14 cellular contexts compared by ENCODE assay signal in the genomic region with DNA sequence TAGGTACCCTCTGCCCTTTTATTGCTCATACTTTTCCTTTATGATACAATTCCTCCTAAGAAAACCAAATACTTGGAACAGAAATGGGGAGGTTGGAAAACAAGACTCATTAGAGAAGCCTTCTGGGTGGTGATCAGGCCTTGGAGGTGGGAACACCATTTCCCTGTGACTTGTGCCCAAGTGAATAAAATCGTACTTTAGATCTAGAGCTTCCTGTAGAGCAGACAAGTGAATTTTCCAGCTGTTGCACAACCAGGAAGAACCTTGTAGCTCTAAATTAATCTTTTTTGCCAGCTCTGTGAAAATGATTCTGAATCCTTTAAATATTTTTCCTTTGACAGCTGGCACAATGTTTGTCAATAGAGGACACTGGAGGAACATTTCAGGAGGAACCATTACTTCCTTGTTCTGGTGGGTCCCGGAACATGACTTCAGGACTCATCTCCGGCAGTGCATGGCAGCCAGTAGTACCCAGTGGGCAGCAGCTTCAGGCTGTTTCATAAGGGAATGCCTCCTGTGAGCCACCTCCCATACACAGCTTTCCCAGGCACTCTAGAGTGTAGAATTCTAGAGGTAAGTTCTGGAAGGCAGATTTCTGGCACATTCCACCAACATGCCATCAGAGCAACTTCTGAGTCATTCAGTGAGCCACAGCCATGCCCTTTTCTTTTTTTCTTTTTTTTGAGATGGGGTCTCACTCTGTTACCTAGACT. TPM values are rescaled to one million over a fixed set of nuclear protein-coding genes. Genes with fewer than 3 reads are reported as not detected.
DNase-seq lines count a peak whose midpoint lies in the region; ATAC-seq and TF ChIP-seq lines count a peak whose summit lies in the region.
"Had no signal": no experiment of that assay in that cellular context is flagged by ENCODE, and none has a peak within 500 bp of the region (broad histone marks: within the 10 kb centered on the region; RNA-seq: fewer than 3 reads in every experiment).

No MANE protein-coding gene starts in this region.

- CTCF ChIA-PET in naive thymus-derived CD4-positive, alpha-beta T cell (lab: Charles Lee), result interaction anchor here (0.7 to 1.2 kb wide), 3 partner anchors 10 to 133 kb away, joined by 3 to 4 read pairs (median 3); no protein-coding TSS in a partner anchor

- peak overlapping the region in 9 of 11 experiments; percentile 1 to 80 (median 46); a peak in 15 of 22 replicates for H3K4me2 ChIP-seq in BLaER1 treated with 17β-estradiol and CSF1 and Interleukin-3, amounts not matched to agents 10 nM and 100 nM
- H3K4me2 ChIP-seq in fibroblast of lung (ENCODE audit: extremely low read depth, insufficient read depth, low read length), result peak overlapping the region; percentile 25

- no peaks in the 10 kb centered on the region for H3K9me3 ChIP-seq in BLaER1 treated with 17β-estradiol and CSF1 and Interleukin-3, amounts not matched to agents 10 nM and 100 nM (replicated peaks in 1 of 11)
- no peaks in the 10 kb centered on the region for H3K9me3 ChIP-seq in SK-N-MC (ENCODE audit: low read depth, low read length)
- no peaks in the 10 kb centered on the region for H3K9me3 ChIP-seq in fibroblast of lung (ENCODE audit: control insufficient read depth, insufficient read depth, low read depth, low read length)
- no peaks in the 10 kb centered on the region for H3K9me3 ChIP-seq in naive thymus-derived CD4-positive, alpha-beta T cell (ENCODE audit: control insufficient read depth in 2 of 3, low read length in 3 of 3)

- H3K4me1 Mint-ChIP-seq in naive thymus-derived CD4-positive, alpha-beta T cell, result peaks cover 9 to 26% (median 23%) of the 10 kb centered on the region in 7 donors

- DNase-seq in SK-N-MC (ENCODE audit: low read depth, low spot score), result no peak
- peak; percentile 21 to 68 for DNase-seq in fibroblast of lung (ENCODE audit: low read depth in 2 of 2)
- no peak for DNase-seq in naive thymus-derived CD4-positive, alpha-beta T cell
- DNase-seq in GF-D8 (lab: John Stamatoyannopoulos, UW), result no peak
- no peak for DNase-seq in HuH-7.5 (ENCODE audit: low spot score)
- DNase-seq in lower leg skin (ENCODE audit: low spot score in 2 of 2), result no peak
- DNase-seq: activated CD8-positive, alpha-beta memory T cell treated with anti-CD3 and anti-CD28 coated beads, Interleukin-2, amount 50 U/mL, for 48 hours; CD4-positive, CD25-positive, alpha-beta regulatory T cell; NCI-H446; nucleus accumbens had no signal

- H3K27me3 ChIP-seq in BLaER1 treated with 17β-estradiol and CSF1 and Interleukin-3, amounts not matched to agents 10 nM and 100 nM, result no peaks in the 10 kb centered on the region
- H3K27me3 ChIP-seq in fibroblast of lung (ENCODE audit: control insufficient read depth, insufficient read depth, low read length), result no peaks in the 10 kb centered on the region
- no peaks in the 10 kb centered on the region for H3K27me3 ChIP-seq in naive thymus-derived CD4-positive, alpha-beta T cell (ENCODE audit: control insufficient read depth in 2 of 2, insufficient read depth in 2 of 2, low read length in 2 of 2)

- H3K27me3 Mint-ChIP-seq in naive thymus-derived CD4-positive, alpha-beta T cell, result no peaks in the 10 kb centered on the region
- H3K27me3 Mint-ChIP-seq: CD4-positive, CD25-positive, alpha-beta regulatory T cell; central memory CD8-positive, alpha-beta T cell; T-cell had no signal

- peaks cover 0 to under 1% (median 0%) of the 10 kb centered on the region in 11 donors for H3K9me3 Mint-ChIP-seq in naive thymus-derived CD4-positive, alpha-beta T cell
- H3K9me3 Mint-ChIP-seq: CD4-positive, CD25-positive, alpha-beta regulatory T cell; central memory CD8-positive, alpha-beta T cell; T-cell had no signal

- H3K36me3 Mint-ChIP-seq in naive thymus-derived CD4-positive, alpha-beta T cell, result no peaks in the 10 kb centered on the region
- H3K36me3 Mint-ChIP-seq: CD4-positive, CD25-positive, alpha-beta regulatory T cell; T-cell had no signal

- 51 to 57% methylated on average over 3 of the region's 3 CpGs for WGBS in lower leg skin, 2 donors

- POLR2A ChIA-PET in naive thymus-derived CD4-positive, alpha-beta T cell (lab: Charles Lee), result interaction anchor here (0.6 to 11.0 kb wide), 5 partner anchors 9 to 291 kb away, joined by 3 to 99 read pairs (median 3); partner anchors contain the start of gene CHTOP

- TF ChIP-seq CTCF in fibroblast of lung (conservative IDR thresholded peaks at IDR 0.05 in 1 of 2, IDR thresholded peaks at IDR 0.05 in 1 of 2; ENCODE audit: low read depth in 1 of 2, low read length in 2 of 2), result no peak
- TF ChIP-seq CTCF in lower leg skin (IDR thresholded peaks at IDR 0.05), result no peak

- TF ChIP-seq POLR2A in lower leg skin (IDR thresholded peaks at IDR 0.05), result no peak

- H3K9ac ChIP-seq in BLaER1 treated with 17β-estradiol and CSF1 and Interleukin-3, amounts not matched to agents 10 nM and 100 nM, result peak overlapping the region in 1 of 11 experiments; percentile 5; a peak in 1 of 22 replicates
- H3K9ac ChIP-seq in SK-N-MC (ENCODE audit: insufficient read length) (no peak overlapping the region), fibroblast of lung (ENCODE audit: insufficient read depth, low read length) (no peak overlapping the region)

- intact Hi-C loops in naive thymus-derived CD4-positive, alpha-beta T cell (cut with micrococcal nuclease), result no loop called here
- intact Hi-C loops in lower leg skin (cut with DNase I; ENCODE audit: low total_unique reads), result no loop called here

- H2AFZ ChIP-seq in fibroblast of lung (ENCODE audit: low read length), result peak overlapping the region; percentile 47

- no peaks in the 10 kb centered on the region for H4K20me1 ChIP-seq in BLaER1 treated with 17β-estradiol and CSF1 and Interleukin-3, amounts not matched to agents 10 nM and 100 nM
- no peaks in the 10 kb centered on the region for H4K20me1 ChIP-seq in fibroblast of lung (ENCODE audit: control insufficient read depth, extremely low read depth, insufficient read depth, low read length)

- H3K4me3 ChIP-seq in BLaER1 treated with 17β-estradiol and CSF1 and Interleukin-3, amounts not matched to agents 10 nM and 100 nM, result no peak overlapping the region
- H3K4me3 ChIP-seq in SK-N-MC (no peak overlapping the region), fibroblast of lung (replicated peaks in 1 of 4; ENCODE audit: control extremely low read depth in 1 of 4, insufficient read depth in 1 of 4, low read depth in 3 of 4, low read length in 4 of 4) (no peak overlapping the region), lower leg skin (ENCODE audit: low read depth, poor library complexity, severe bottlenecking) (no peak overlapping the region)
- H3K4me3 ChIP-seq in naive thymus-derived CD4-positive, alpha-beta T cell (ENCODE audit: low read length), result no peak overlapping the region

- peak; percentile 44 for ATAC-seq in naive thymus-derived CD4-positive, alpha-beta T cell
- ATAC-seq in HG02840 (IDR thresholded peaks at IDR 0.05; ENCODE audit: low FRiP score, unreplicated experiment), result no peak
- ATAC-seq: T-cell had no signal

- peak overlapping the region in 1 of 9 donors; percentile 7 for H3K27ac Mint-ChIP-seq in naive thymus-derived CD4-positive, alpha-beta T cell
- H3K27ac Mint-ChIP-seq: CD4-positive, CD25-positive, alpha-beta regulatory T cell; T-cell had no signal

- no peaks in the 10 kb centered on the region for H3K79me2 ChIP-seq in fibroblast of lung (ENCODE audit: control insufficient read depth, insufficient read depth, low read length)

- H3K4me1 ChIP-seq in BLaER1 treated with 17β-estradiol and CSF1 and Interleukin-3, amounts not matched to agents 10 nM and 100 nM, result peaks cover 14 to 30% (median 19%) of the 10 kb centered on the region in 10 experiments; a peak in 19 of 20 replicates
- peaks cover 3% of the 10 kb centered on the region for H3K4me1 ChIP-seq in fibroblast of lung (ENCODE audit: control insufficient read depth, extremely low read depth, insufficient read depth, low read length)
- H3K4me1 ChIP-seq in naive thymus-derived CD4-positive, alpha-beta T cell (ENCODE audit: control insufficient read depth in 2 of 2, insufficient read depth in 2 of 2, low read length in 2 of 2), result peaks cover 7 to 20% of the 10 kb centered on the region in 2 donors

- H3K36me3 ChIP-seq in BLaER1 treated with 17β-estradiol and CSF1 and Interleukin-3, amounts not matched to agents 10 nM and 100 nM, result 0 out of 22 replicates have a peak, but pooled peaks cover 0 to 2% (median 0%) of the 10 kb centered on the region in 11 experiments
- H3K36me3 ChIP-seq in SK-N-MC (ENCODE audit: insufficient read depth, low read length) (no peaks in the 10 kb centered on the region), fibroblast of lung (ENCODE audit: control insufficient read depth, insufficient read depth, low read length) (no peaks in the 10 kb centered on the region)
- no peaks in the 10 kb centered on the region for H3K36me3 ChIP-seq in naive thymus-derived CD4-positive, alpha-beta T cell (ENCODE audit: control insufficient read depth in 2 of 3, insufficient read depth in 3 of 3, low read length in 3 of 3)

- H3K27ac ChIP-seq in BLaER1 treated with 17β-estradiol and CSF1 and Interleukin-3, amounts not matched to agents 10 nM and 100 nM, result peak overlapping the region in 5 of 11 experiments; percentile 5 to 58 (median 18); a peak in 5 of 22 replicates
- H3K27ac ChIP-seq in SK-N-MC (peak overlapping the region; percentile 48), fibroblast of lung (ENCODE audit: insufficient read depth, low read length) (no peak overlapping the region)
- no peak overlapping the region for H3K27ac ChIP-seq in naive thymus-derived CD4-positive, alpha-beta T cell (ENCODE audit: low read depth, low read length)

- H3K4me3 Mint-ChIP-seq in naive thymus-derived CD4-positive, alpha-beta T cell, result no peak overlapping the region
- H3K4me3 Mint-ChIP-seq: CD4-positive, CD25-positive, alpha-beta regulatory T cell; central memory CD8-positive, alpha-beta T cell; T-cell had no signal

RNA-seq across cellular contexts. Expression of gene SNAPIN, which starts 5.6 kb away (rescaled TPM):
- total RNA-seq in fibroblast of lung (72.7 and 76.5 TPM in 2 replicates), lower leg skin (10 to 100 TPM; 34.8 to 60.4 (median 46.9) TPM)
- 52.0 and 56.8 TPM in 2 replicates for polyA plus RNA-seq in fibroblast of lung
- polyA plus RNA-seq in fibroblast of lung (2012), result 49.7 and 52.3 TPM in 2 replicates
- 17.7 and 20.9 TPM in 2 replicates for polyA minus RNA-seq in fibroblast of lung (ENCODE audit: low replicate concordance)
- 10 to 100 TPM; 10.2 to 43.5 (median 29.8) TPM for total RNA-seq in naive thymus-derived CD4-positive, alpha-beta T cell
- 10 to 100 TPM; 77.3 to 84.5 TPM for polyA plus RNA-seq in naive thymus-derived CD4-positive, alpha-beta T cell

RNA-seq across cellular contexts. Expression of gene ILF2, which starts 17.8 kb away (rescaled TPM):
- total RNA-seq in fibroblast of lung, result 129 and 135 TPM in 2 replicates
- polyA plus RNA-seq in fibroblast of lung, result 235 and 344 TPM in 2 replicates
- polyA plus RNA-seq in fibroblast of lung (2012), result 137 and 214 TPM in 2 replicates
- polyA minus RNA-seq in fibroblast of lung (ENCODE audit: low replicate concordance), result 141 and 203 TPM in 2 replicates
- 100 to 1,000 TPM in 3 of 5 experiments, 10 to 100 TPM in 2; 83.6 to 177 (median 113) TPM for total RNA-seq in naive thymus-derived CD4-positive, alpha-beta T cell
- 100 to 1,000 TPM; 147 to 166 TPM for polyA plus RNA-seq in naive thymus-derived CD4-positive, alpha-beta T cell
- total RNA-seq in lower leg skin, result 100 to 1,000 TPM in 2 of 4 donors, 10 to 100 TPM in 2; 80.4 to 118 (median 105) TPM

RNA-seq across cellular contexts. Expression of gene CHTOP, which starts 19.1 kb away (rescaled TPM):
- 22.6 and 34.0 TPM in 2 replicates for total RNA-seq in fibroblast of lung
- 47.6 and 52.2 TPM in 2 replicates for polyA plus RNA-seq in fibroblast of lung
- 43.4 and 55.4 TPM in 2 replicates for polyA plus RNA-seq in fibroblast of lung (2012)
- 9.3 and 14.1 TPM in 2 replicates for polyA minus RNA-seq in fibroblast of lung (ENCODE audit: low replicate concordance)
- 100 to 1,000 TPM in 4 of 5 experiments, 10 to 100 TPM in 1; 85.2 to 143 (median 116) TPM for total RNA-seq in naive thymus-derived CD4-positive, alpha-beta T cell
- 10 to 100 TPM; 57.4 to 95.7 TPM for polyA plus RNA-seq in naive thymus-derived CD4-positive, alpha-beta T cell
- 10 to 100 TPM; 56.1 to 86.9 (median 65.5) TPM for total RNA-seq in lower leg skin

RNA-seq across cellular contexts. Expression of gene S100A1, which starts 24.7 kb away (rescaled TPM):
- total RNA-seq in fibroblast of lung (0.17 TPM in 1 of 2 replicates, not detected in the other), lower leg skin (10 to 100 TPM in 3 of 4 donors, 1 to 10 TPM in 1; 8.7 to 33.5 (median 23.8) TPM)
- 0.98 and 9.7 TPM in 2 replicates for polyA plus RNA-seq in fibroblast of lung
- 1.3 and 8.2 TPM in 2 replicates for polyA plus RNA-seq in fibroblast of lung (2012)
- 17.0 TPM in 1 of 2 replicates, not detected in the other for polyA minus RNA-seq in fibroblast of lung (ENCODE audit: low replicate concordance)
- not detected for total RNA-seq in naive thymus-derived CD4-positive, alpha-beta T cell
- not detected for polyA plus RNA-seq in naive thymus-derived CD4-positive, alpha-beta T cell
- total RNA-seq: CD4-positive, CD25-positive, alpha-beta regulatory T cell; T-cell had no signal
- polyA plus RNA-seq: CD4-positive, CD25-positive, alpha-beta regulatory T cell had no signal

RNA-seq across cellular contexts. Expression of gene NPR1, which starts 25.5 kb away (rescaled TPM):
- total RNA-seq in fibroblast of lung (0.66 and 2.1 TPM in 2 replicates), lower leg skin (10 to 100 TPM in 2 of 4 donors, 1 to 10 TPM in 2; 4.3 to 16.5 (median 7.7) TPM)
- polyA plus RNA-seq in fibroblast of lung, result 0.14 and 0.60 TPM in 2 replicates
- polyA plus RNA-seq in fibroblast of lung (2012), result 0.26 and 0.93 TPM in 2 replicates
- polyA minus RNA-seq in fibroblast of lung (ENCODE audit: low replicate concordance), result 0.39 and 3.8 TPM in 2 replicates
- not detected for total RNA-seq in naive thymus-derived CD4-positive, alpha-beta T cell
- polyA plus RNA-seq in naive thymus-derived CD4-positive, alpha-beta T cell, result not detected
- total RNA-seq: CD4-positive, CD25-positive, alpha-beta regulatory T cell had no signal
- polyA plus RNA-seq: CD4-positive, CD25-positive, alpha-beta regulatory T cell had no signal

Comparison
In these comparisons a context has a peak if more than half of its experiments do, and no peak if none do; other contexts are left out.
1. DNase-seq: peak in fibroblast of lung (2 of 2); none in SK-N-MC (single experiment), naive thymus-derived CD4-positive, alpha-beta T cell (0 of 9), GF-D8 (single experiment), HuH-7.5 (single experiment) and lower leg skin (0 of 2).